Comparison of ENCODE assay signal across 24 cellular contexts in the genomic region with DNA sequence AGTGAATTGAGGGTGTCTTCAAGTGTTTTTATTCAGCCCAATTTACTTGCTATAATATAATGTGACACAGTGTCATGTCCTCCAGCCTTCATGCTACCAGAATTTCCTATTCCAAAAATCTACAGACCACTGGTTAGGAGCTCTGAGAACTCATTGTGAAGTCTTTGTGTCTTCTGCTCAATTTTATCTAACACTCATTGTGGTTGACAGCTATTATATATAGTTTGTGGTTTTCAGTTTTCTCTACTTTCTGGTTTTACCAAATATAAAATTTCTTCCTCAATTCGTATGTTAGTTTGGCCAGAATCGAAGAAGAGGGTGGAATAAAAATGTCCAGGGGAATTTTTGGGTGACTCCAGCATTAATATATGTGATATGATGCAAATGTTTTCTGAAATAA.
"Had no signal": no experiment of that assay in that cellular context is flagged by ENCODE, and none has a peak within 500 bp of the region (broad histone marks: within the 10 kb centered on the region; RNA-seq: fewer than 3 reads in every experiment).

No MANE protein-coding gene starts in this region.

- H3K4me2 ChIP-seq: PC-9 had no signal

- DNase-seq: Karpas-422, KG1, MG63, NCI-H1048, NCI-H1105, NCI-H1417, NCI-H1436 treated with DMSO at 0.1 percent for 48 hours, NCI-H1694, NCI-H187 treated with DMSO at 0.1 percent for 48 hours, NCI-H2029 treated with DMSO at 0.1 percent for 48 hours, NCI-H2171 treated with DMSO at 0.1 percent for 48 hours, NCI-H345, NCI-H446 treated with DMSO at 0.1 percent for 48 hours, NCI-H510A treated with DMSO at 0.1 percent for 48 hours, NCI-H526, PC-9, Peyer's patch, Right ventricle myocardium superior, RPMI8226, SIG-M5, SW 1271, T-cell had no signal

- H3K9me3 ChIP-seq: MG63, Peyer's patch, SJSA1 had no signal

- H3K27me3 ChIP-seq: MG63, Peyer's patch, SJSA1 had no signal

- H3K4me3 ChIP-seq: MG63, PC-9, Peyer's patch, SJSA1, SK-N-MC had no signal

- H3K4me1 ChIP-seq: Peyer's patch, SJSA1 had no signal

- H2AFZ ChIP-seq: PC-9 had no signal

- H3K27ac ChIP-seq: PC-9, Peyer's patch, SJSA1, SK-N-MC had no signal

- ATAC-seq: T-cell had no signal

- H3K36me3 ChIP-seq: MG63, Peyer's patch, SJSA1 had no signal
